14 cellular contexts compared by ENCODE assay signal in genomic region chr16:84323626-84324025, GRCh38. TPM values are rescaled to one million over a fixed set of nuclear protein-coding genes. Genes with fewer than 3 reads are reported as not detected.
"Had no signal": no experiment of that assay in that cellular context is flagged by ENCODE, and none has a peak within 500 bp of the region (broad histone marks: within the 10 kb centered on the region; RNA-seq: fewer than 3 reads in every experiment).

No MANE protein-coding gene starts in this region.

- H3K4me3 ChIP-seq: gastrocnemius medialis, heart right ventricle, left lung, thyroid gland, uterus had no signal

- H3K9me3 ChIP-seq: gastrocnemius medialis, heart right ventricle, left lung, thyroid gland, uterus had no signal

- H3K27ac ChIP-seq: gastrocnemius medialis, heart right ventricle, thyroid gland, uterus had no signal

- H3K4me1 ChIP-seq: gastrocnemius medialis, heart right ventricle, left lung, thyroid gland, uterus had no signal

- H3K36me3 ChIP-seq: gastrocnemius medialis, heart right ventricle, left lung, thyroid gland, uterus had no signal

- H3K27me3 ChIP-seq: left lung, thyroid gland, uterus had no signal

- DNase-seq: activated gamma-delta T cell treated with Interleukin-2 at 50 U/mL for 16 hours; activated naive CD8-positive, alpha-beta T cell treated with anti-CD3 and anti-CD28 coated beads for 36 hours; activated T-cell treated with anti-CD3 and anti-CD28 coated beads, Interleukin-2, amount 50 U/mL, for 72 hours; anterior cingulate cortex; gastrocnemius medialis; heart right ventricle; islet precursor cell; left lung; mesenchymal stem cell; stimulated activated CD4-positive, alpha-beta T cell treated with anti-CD3 and anti-CD28 coated beads, Interleukin-15, amount 100 ng/mL, for 24 hours; thyroid gland; uterus had no signal

- ATAC-seq: activated CD4-positive, CD25-positive, alpha-beta regulatory T cell treated with anti-CD3 and anti-CD28 coated beads, Interleukin-2, amount 50 U/mL, for 24 hours; activated T-cell treated with anti-CD3 and anti-CD28 coated beads, Interleukin-2, amount 50 U/mL, for 72 hours; gastrocnemius medialis; heart right ventricle; left lung had no signal

- FAIRE-seq: endometrium had no signal

RNA-seq across cellular contexts. Expression of gene WFDC1, which starts 28.9 kb away (rescaled TPM):
- total RNA-seq: activated naive CD8-positive, alpha-beta T cell treated with anti-CD3 and anti-CD28 coated beads for 36 hours; activated T-cell treated with anti-CD3 and anti-CD28 coated beads, Interleukin-2, amount 50 U/mL, for 72 hours had no signal

RNA-seq across cellular contexts. Expression of gene ATP2C2, which starts 44.7 kb away (rescaled TPM):
- total RNA-seq: activated naive CD8-positive, alpha-beta T cell treated with anti-CD3 and anti-CD28 coated beads for 36 hours; heart right ventricle had no signal
